8 cellular contexts compared by ENCODE assay signal in genomic region chr5:132556511-132557424, GRCh38. TPM values are rescaled to one million over a fixed set of nuclear protein-coding genes. Genes with fewer than 3 reads are reported as not detected.
DNase-seq lines count a peak whose midpoint lies in the region; ATAC-seq, FAIRE-seq and TF ChIP-seq lines count a peak whose summit lies in the region.

RAD50 (plus strand) TSS chr5:132556977; CDS start chr5:132557325, 348 bp downstream.

- WGBS in adipose tissue, 3 donors: 5 to 8% (median 8%) methylated on average over 56 to 60 of the region's 60 CpGs
- WGBS in heart left ventricle, 4 donors: 7 to 14% (median 8%) methylated on average over 41 to 60 of the region's 60 CpGs
- WGBS in transverse colon (ENCODE audit: low coverage in 1 of 2), 2 donors: 13 to 53% methylated on average over 8 to 40 of the region's 60 CpGs

- H3K27ac ChIP-seq in adipose tissue (ENCODE audit: low read depth, low read length) (peak within 1 kb of the TSS; percentile 54), heart left ventricle (peak within 1 kb of the TSS; percentile 35 to 91 (median 86)), transverse colon (peak within 1 kb of the TSS; percentile 87 to 89 (median 88))

- H3K9me3 ChIP-seq in heart left ventricle (no peaks in the 10 kb centered on the region), transverse colon (no peaks in the 10 kb centered on the region)

- peaks cover 29 to 32% (median 31%) of the 10 kb centered on the region in 3 donors for H3K4me1 Mint-ChIP-seq in T-cell

- peaks cover 3% of the 10 kb centered on the region for H3K36me3 Mint-ChIP-seq in T-cell

- TF ChIP-seq EP300 in transverse colon (IDR thresholded peaks at IDR 0.05; ENCODE audit: low read depth): no peak

- H3K27me3 ChIP-seq in heart left ventricle: no peaks in the 10 kb centered on the region
- no peaks in the 10 kb centered on the region for H3K27me3 ChIP-seq in transverse colon

- POLR2A ChIA-PET in T-cell (lab: Charles Lee): interaction anchor here in 1 of 2 donors (0.6 to 0.9 kb wide), 2 partner anchors 9 to 66 kb away, joined by 3 to 6 read pairs; partner anchors contain the start of gene IRF1

- FAIRE-seq in GM12892 (lab: Jason Lieb, UNC): peak; percentile 99

- H3K4me3 ChIP-seq in heart left ventricle (peak within 1 kb of the TSS; percentile 54 to 93 (median 70)), transverse colon (peak within 1 kb of the TSS; percentile 50 to 75 (median 62))

- H3K4me1 ChIP-seq in heart left ventricle (peaks cover 0 to 26% (median 12%) of the 10 kb centered on the region in 12 donors), transverse colon (peaks cover 6 to 24% (median 20%) of the 10 kb centered on the region in 4 donors)

- intact Hi-C loops in heart left ventricle (cut with DNase I): loop anchor here in 1 of 10 donors (5.0 kb wide), 1 partner anchor 59 kb away; no protein-coding TSS in a partner anchor
- intact Hi-C loops in transverse colon (cut with DNase I; ENCODE audit: low total_unique reads): no loop called here

- H3K36me3 ChIP-seq in heart left ventricle: peaks cover 0 to 25% (median 17%) of the 10 kb centered on the region in 9 donors
- peaks cover 0 to 15% (median 0%) of the 10 kb centered on the region in 4 donors for H3K36me3 ChIP-seq in transverse colon

- peak; percentile 78 for DNase-seq in GM12892 (ENCODE audit: insufficient read length)
- peak; percentile 20 for DNase-seq in NCI-H1436 treated with DMSO at 0.1 percent for 48 hours (lab: John Stamatoyannopoulos, UW)
- peak; percentile 81 to 94 (median 90) for DNase-seq in T-cell
- peak; percentile 89 to 97 (median 95) for DNase-seq in heart left ventricle
- peak; percentile 77 for DNase-seq in pons (ENCODE audit: low spot score)
- DNase-seq in transverse colon: peak; percentile 96

- peak within 1 kb of the TSS; percentile 94 to 97 for H3K27ac Mint-ChIP-seq in T-cell

- TF ChIP-seq POLR2A in GM12892 (IDR thresholded peaks at IDR 0.05; ENCODE audit: low read depth, low read length) (peak; percentile 94), heart left ventricle (IDR thresholded peaks at IDR 0.05) (peak in 1 of 2 donors; percentile 73), transverse colon (IDR thresholded peaks at IDR 0.05) (peak; percentile 87)

- TF ChIP-seq CTCF in heart left ventricle (IDR thresholded peaks at IDR 0.05) (no peak), transverse colon (IDR thresholded peaks at IDR 0.05) (no peak)

- H3K27me3 Mint-ChIP-seq in T-cell: no peaks in the 10 kb centered on the region

- CTCF ChIA-PET in T-cell (lab: Charles Lee): interaction anchor here (0.6 to 0.7 kb wide), 2 partner anchors 30 to 263 kb away, joined by 3 to 5 read pairs; no protein-coding TSS in a partner anchor

- H3K9me3 Mint-ChIP-seq in T-cell: peaks cover 4 to 5% (median 4%) of the 10 kb centered on the region in 3 donors

- in situ Hi-C loops in transverse colon (cut with MboI; ENCODE audit: low pct_ligation_motif_present in 1 of 4, low pct_unique_long_range_greater_than_20kb in 1 of 4, low sequenced_read_pairs in 3 of 4): no loop called here

- peak within 1 kb of the TSS; percentile 95 to 99 (median 95) for H3K4me3 Mint-ChIP-seq in T-cell

- ATAC-seq in HG02840 (IDR thresholded peaks at IDR 0.05; ENCODE audit: low FRiP score, unreplicated experiment) (peak; percentile 95), T-cell (replicated peaks in 1 of 4) (peak; percentile 97 to 99 (median 98)), heart left ventricle (peak; percentile 97 to 99 (median 98))

RNA-seq across cellular contexts. Expression of gene RAD50, which starts in this region (rescaled TPM):
- polyA plus RNA-seq in GM12892 (2012; ENCODE audit: missing spikeins): 36.9 TPM
- total RNA-seq in T-cell: 10 to 100 TPM; 19.7 to 33.7 (median 28.5) TPM
- 10 to 100 TPM in 1 of 3 donors, 1 to 10 TPM in 2; 6.3 to 10.1 (median 8.5) TPM for polyA plus RNA-seq in adipose tissue
- 10 to 100 TPM; 17.5 to 41.8 (median 32.4) TPM for total RNA-seq in heart left ventricle
- polyA plus RNA-seq in heart left ventricle: 10 to 100 TPM in 1 of 2 donors, 1 to 10 TPM in 1; 9.3 to 16.1 TPM
- 10 to 100 TPM; 35.8 to 47.5 (median 41.3) TPM for total RNA-seq in transverse colon

Comparison
In these comparisons a context has a peak if more than half of its experiments do, and no peak if none do; other contexts are left out.
1. Peak in every context shown above with its lines: DNase-seq, ATAC-seq, H3K4me3 ChIP-seq and H3K27ac ChIP-seq.
2. DNase-seq: peak in every context shown above with its lines; median percentile 96 in transverse colon; 95 in heart left ventricle; 90 in T-cell; 78 in GM12892; 77 in pons; 20 in NCI-H1436 treated with DMSO at 0.1 percent for 48 hours.